Comparison of ENCODE assay signal across 27 cellular contexts in the genomic region with DNA sequence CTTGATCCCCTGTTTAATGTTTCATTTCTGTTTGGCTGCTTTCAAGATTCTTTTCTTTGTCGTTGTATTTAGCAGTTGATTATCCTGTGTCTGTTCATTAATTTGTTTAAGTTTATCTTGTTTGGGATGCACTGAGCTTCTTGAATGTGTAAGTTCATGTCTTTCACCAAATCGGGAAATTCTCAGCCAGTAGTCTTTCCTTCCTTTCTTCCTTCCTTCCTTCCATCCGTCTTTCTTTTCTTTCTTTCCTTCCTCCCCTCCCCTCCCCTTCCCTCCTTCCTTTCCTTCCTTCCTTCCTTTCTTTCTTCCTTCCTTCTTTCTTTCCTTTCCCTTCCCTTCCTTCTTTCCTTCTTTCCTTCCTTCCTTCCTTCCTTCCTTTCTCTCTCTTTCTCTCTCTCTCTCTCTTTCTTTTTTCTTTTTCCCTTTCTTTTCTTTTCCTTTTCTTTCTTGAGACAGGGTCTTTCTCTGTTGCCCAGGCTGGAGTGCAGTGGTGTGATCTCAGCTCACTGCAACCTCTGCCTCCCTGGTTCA.
"Had no signal": no experiment of that assay in that cellular context is flagged by ENCODE, and none has a peak within 500 bp of the region (broad histone marks: within the 10 kb centered on the region; RNA-seq: fewer than 3 reads in every experiment).

No MANE protein-coding gene starts in this region.

- H3K9me3 Mint-ChIP-seq: effector memory CD8-positive, alpha-beta T cell had no signal

- DNase-seq: dermis blood vessel endothelial cell; effector memory CD8-positive, alpha-beta T cell; erythroblast; esophagus squamous epithelium; foreskin melanocyte; kidney; mesenchymal stem cell; mucosa of descending colon; naive B cell; pancreas; spleen; stimulated activated CD4-positive, alpha-beta T cell treated with anti-CD3 and anti-CD28 coated beads, Interleukin-4, amount 100 ng/mL, for 4 hours; stimulated activated naive CD8-positive, alpha-beta T cell treated with anti-CD3 and anti-CD28 coated beads, Interleukin-15, Interleukin-2, amounts not matched to agents 100 U/mL and 50 U/mL, for 24 hours; transverse colon; upper lobe of right lung; uterus had no signal

- H3K27me3 ChIP-seq: neutrophil, pancreas, right atrium auricular region, spleen, transverse colon, upper lobe of right lung, uterus had no signal

- H3K4me3 Mint-ChIP-seq: effector memory CD8-positive, alpha-beta T cell; mesothelial cell of epicardium; naive B cell; natural killer cell treated with Interleukin-12 subunit alpha and Interleukin-12 subunit beta and Interleukin-15 and Interleukin-18, amount 100 ng/mL, for 72 hours; neural crest cell; stimulated activated memory B cell treated with anti-CD40 and anti-IgM and Interleukin-4, amounts not matched to agents 10 μg/mL and 1 μg/mL and 100 μg/mL, for 72 hours had no signal

- H3K4me3 ChIP-seq: coronary artery, esophagus squamous epithelium, mucosa of descending colon, pancreas, right atrium auricular region, skin epidermis, spleen, transverse colon, upper lobe of right lung, uterus had no signal

- H3K4me1 ChIP-seq: transverse colon, uterus had no signal

- H3K36me3 Mint-ChIP-seq: mesothelial cell of epicardium, naive B cell had no signal

- H3K27ac ChIP-seq: coronary artery, esophagus squamous epithelium, pancreas, right atrium auricular region, skin epidermis, spleen, transverse colon, upper lobe of right lung, uterus had no signal

- H3K4me1 Mint-ChIP-seq: mesothelial cell of epicardium had no signal

- ATAC-seq: effector memory CD8-positive, alpha-beta T cell; left lobe of liver; mucosa of descending colon; natural killer cell treated with Interleukin-12 subunit alpha and Interleukin-12 subunit beta and Interleukin-15 and Interleukin-18, amount 100 ng/mL, for 72 hours; pancreas; stimulated activated memory B cell treated with anti-CD40 and anti-IgM and Interleukin-4, amounts not matched to agents 10 μg/mL and 1 μg/mL and 100 μg/mL, for 72 hours; stimulated activated naive CD8-positive, alpha-beta T cell treated with anti-CD3 and anti-CD28 coated beads, Interleukin-15, Interleukin-2, amounts not matched to agents 100 U/mL and 50 U/mL, for 24 hours; upper lobe of right lung had no signal

- H3K27ac Mint-ChIP-seq: effector memory CD8-positive, alpha-beta T cell; mesothelial cell of epicardium; progenitor cell of endocrine pancreas; stimulated activated memory B cell treated with anti-CD40 and anti-IgM and Interleukin-4, amounts not matched to agents 10 μg/mL and 1 μg/mL and 100 μg/mL, for 72 hours had no signal

- FAIRE-seq: endometrium, pancreas had no signal

- H3K36me3 ChIP-seq: esophagus squamous epithelium, neutrophil, pancreas, right atrium auricular region, spleen, transverse colon, upper lobe of right lung, uterus had no signal

- H3K9me3 ChIP-seq: mucosa of descending colon, neutrophil, pancreas, right atrium auricular region, transverse colon, upper lobe of right lung, uterus had no signal
